ENCODE assay signal across 1 cellular context in the genomic region with DNA sequence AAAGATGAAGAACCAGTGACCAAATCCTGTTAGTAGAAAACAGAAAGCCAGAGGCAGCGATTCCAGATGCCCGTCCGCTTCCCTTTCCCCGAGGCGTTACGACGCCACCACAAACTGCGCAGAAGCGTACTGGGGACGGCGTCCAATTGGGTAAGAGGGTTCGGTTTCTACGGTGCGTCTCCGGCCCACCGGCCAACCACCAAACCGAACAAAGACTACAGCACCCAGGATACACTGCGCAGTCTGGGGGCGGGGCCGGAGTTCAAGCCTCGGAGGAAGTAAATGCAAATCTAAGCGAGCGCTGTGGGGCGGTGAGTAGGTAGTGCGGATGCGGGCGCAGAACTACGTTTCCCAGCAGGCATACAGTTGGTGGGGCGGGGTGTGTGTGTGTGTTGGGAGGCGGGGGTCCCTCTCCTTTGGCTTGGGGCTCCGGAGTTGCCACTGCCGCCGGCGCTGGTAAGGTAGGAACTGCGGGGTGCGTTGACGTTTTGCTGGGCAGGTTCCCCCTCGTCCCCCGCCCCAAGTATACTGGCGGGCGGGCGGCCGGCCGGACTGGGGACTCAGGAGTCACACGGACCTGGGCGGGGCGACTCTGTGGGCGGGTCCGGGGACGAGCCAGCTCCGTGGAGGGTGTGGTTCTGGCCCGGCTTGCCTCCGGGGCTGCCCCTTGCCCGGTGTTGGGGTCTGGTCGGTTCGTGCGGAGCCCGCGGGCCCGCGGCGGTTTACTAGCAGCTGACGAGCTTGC.
A peak's percentile ranks its signal among the peaks of the same experiment; 100 is the strongest.
TF ChIP-seq lines count a peak whose summit lies in the region.

A gene with protein sequence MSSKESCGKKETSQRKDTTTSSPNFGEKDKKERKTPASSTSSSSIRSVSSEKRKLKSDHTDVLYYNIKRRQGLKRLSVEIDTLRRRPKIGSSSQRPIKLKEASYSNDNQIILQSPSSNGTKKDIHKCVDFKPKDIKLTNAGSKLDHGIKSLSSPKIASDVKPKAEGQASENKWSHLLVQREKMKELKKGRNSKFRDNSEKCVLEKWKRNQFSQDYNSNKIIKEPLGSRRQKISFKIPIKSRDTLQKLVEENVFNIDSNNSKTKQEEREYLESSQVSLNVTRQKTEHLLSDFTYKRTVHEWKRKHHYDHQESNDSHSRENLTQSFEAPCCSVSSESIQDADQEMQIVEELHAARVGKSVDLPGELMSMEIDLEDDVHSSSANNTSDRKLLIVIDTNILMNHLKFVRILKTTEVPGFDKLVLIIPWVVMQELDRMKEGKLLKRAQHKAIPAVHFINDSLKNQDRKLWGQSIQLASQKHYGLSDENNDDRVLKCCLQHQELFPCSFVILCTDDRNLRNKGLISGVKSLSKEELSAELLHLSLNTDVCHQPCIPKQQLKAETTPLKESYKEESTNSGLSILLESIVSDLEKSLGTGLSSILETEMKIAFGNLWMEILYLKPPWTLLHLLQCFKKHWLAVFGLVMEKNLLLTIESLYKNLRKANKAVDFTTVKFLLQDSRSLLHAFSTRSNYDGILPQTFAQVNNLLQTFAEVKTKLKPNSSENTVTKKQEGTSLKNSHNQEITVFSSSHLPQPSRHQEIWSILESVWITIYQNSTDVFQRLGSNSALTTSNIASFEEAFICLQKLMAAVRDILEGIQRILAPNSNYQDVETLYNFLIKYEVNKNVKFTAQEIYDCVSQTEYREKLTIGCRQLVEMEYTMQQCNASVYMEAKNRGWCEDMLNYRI (plus strand): TSS at position 314 of the 745 bp plus-strand sequence. CDS start 3,675 bp downstream, outside the sequence.
A gene with protein sequence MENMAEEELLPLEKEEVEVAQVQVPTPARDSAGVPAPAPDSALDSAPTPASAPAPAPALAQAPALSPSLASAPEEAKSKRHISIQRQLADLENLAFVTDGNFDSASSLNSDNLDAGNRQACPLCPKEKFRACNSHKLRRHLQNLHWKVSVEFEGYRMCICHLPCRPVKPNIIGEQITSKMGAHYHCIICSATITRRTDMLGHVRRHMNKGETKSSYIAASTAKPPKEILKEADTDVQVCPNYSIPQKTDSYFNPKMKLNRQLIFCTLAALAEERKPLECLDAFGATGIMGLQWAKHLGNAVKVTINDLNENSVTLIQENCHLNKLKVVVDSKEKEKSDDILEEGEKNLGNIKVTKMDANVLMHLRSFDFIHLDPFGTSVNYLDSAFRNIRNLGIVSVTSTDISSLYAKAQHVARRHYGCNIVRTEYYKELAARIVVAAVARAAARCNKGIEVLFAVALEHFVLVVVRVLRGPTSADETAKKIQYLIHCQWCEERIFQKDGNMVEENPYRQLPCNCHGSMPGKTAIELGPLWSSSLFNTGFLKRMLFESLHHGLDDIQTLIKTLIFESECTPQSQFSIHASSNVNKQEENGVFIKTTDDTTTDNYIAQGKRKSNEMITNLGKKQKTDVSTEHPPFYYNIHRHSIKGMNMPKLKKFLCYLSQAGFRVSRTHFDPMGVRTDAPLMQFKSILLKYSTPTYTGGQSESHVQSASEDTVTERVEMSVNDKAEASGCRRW (minus strand): TSS at position 100 of the 745 bp plus-strand sequence. CDS start 241 bp downstream, outside the sequence.

TF ChIP-seq in HepG2, 621 proteins besides CTCF, POLR2A, EP300 and RAD21 (continues in another document):
- TF ChIP-seq, protein P1, sequence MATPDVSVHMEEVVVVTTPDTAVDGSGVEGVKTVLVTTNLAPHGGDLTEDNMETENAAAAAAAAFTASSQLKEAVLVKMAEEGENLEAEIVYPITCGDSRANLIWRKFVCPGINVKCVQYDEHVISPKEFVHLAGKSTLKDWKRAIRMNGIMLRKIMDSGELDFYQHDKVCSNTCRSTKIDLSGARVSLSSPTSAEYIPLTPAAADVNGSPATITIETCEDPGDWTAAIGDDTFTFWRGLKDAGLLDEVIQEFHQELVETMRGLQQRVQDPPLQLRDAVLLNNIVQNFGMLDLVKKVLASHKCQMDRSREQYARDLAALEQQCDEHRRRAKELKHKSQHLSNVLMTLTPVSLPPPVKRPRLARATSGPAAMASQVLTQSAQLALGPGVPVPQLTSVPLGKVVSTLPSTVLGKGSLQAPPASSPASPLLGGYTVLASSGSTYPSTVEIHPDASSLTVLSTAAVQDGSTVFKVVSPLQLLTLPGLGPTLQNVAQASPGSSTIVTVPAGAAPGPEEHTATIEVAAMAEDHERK (CRISPR knock-in tag; IDR thresholded peaks at IDR 0.05; ENCODE audit: low read depth) = peak; percentile 84
- TF ChIP-seq NAIF1 (CRISPR knock-in tag; IDR thresholded peaks at IDR 0.05; ENCODE audit: borderline replicate concordance) (peak; percentile 82; the same call in 1 of the 2 replicates), FOXO1 (CRISPR knock-in tag; IDR thresholded peaks at IDR 0.05) (no peak), U2AF1 (optimal IDR thresholded peaks at IDR 0.05; ENCODE audit: low read depth, low read length) (peak; percentile 49), ZNF431 (CRISPR knock-in tag; IDR thresholded peaks at IDR 0.05; ENCODE audit: borderline replicate concordance, low read depth) (no peak), PPARG (CRISPR knock-in tag; conservative IDR thresholded peaks at IDR 0.05) (0 out of 2 replicates have a peak, but pooled peaks have one; percentile 15), THAP8 (CRISPR knock-in tag; IDR thresholded peaks at IDR 0.05; ENCODE audit: borderline replicate concordance) (peak; percentile 51; the same call in 1 of the 2 replicates), TBX2 (CRISPR knock-in tag; IDR thresholded peaks at IDR 0.05; ENCODE audit: borderline replicate concordance) (peak; percentile 48; the same call in 1 of the 2 replicates), ZNF234 (CRISPR knock-in tag; conservative IDR thresholded peaks at IDR 0.05) (0 out of 2 replicates have a peak, but pooled peaks have one; percentile 32), NFIC (IDR thresholded peaks at IDR 0.05; ENCODE audit: low read length) (no peak), SP4 (CRISPR knock-in tag; IDR thresholded peaks at IDR 0.05) (peak; percentile 98), TAF1 (CRISPR knock-in tag; IDR thresholded peaks at IDR 0.05) (peak; percentile 58), ZSCAN21 (CRISPR knock-in tag; IDR thresholded peaks at IDR 0.05; ENCODE audit: borderline replicate concordance) (peak; percentile 16; the same call in 1 of the 2 replicates), ZSCAN30 (CRISPR knock-in tag; IDR thresholded peaks at IDR 0.05) (no peak), BRD4 (CRISPR knock-in tag; IDR thresholded peaks at IDR 0.05) (0 out of 2 replicates have a peak, but pooled peaks have one; percentile 28), ZNF761 (CRISPR knock-in tag; conservative IDR thresholded peaks at IDR 0.05) (peak; percentile 47; the same call in 1 of the 2 replicates), ZFP1 (CRISPR knock-in tag; IDR thresholded peaks at IDR 0.05) (0 out of 2 replicates have a peak, but pooled peaks have one; percentile 14), HOXA7 (CRISPR knock-in tag; IDR thresholded peaks at IDR 0.05) (no peak), ASH2L (IDR thresholded peaks at IDR 0.05; ENCODE audit: insufficient read length, low read depth, low read length) (peak; percentile 60), TCF7L2 (IDR thresholded peaks at IDR 0.05; ENCODE audit: low read depth, low read length) (no peak), ZNF781 (CRISPR knock-in tag; IDR thresholded peaks at IDR 0.05; ENCODE audit: borderline replicate concordance, not compliant biosample characterization) (no peak), ZNF260 (CRISPR knock-in tag; IDR thresholded peaks at IDR 0.05; ENCODE audit: borderline replicate concordance, low read depth) (no peak), MAZ (IDR thresholded peaks at IDR 0.05; ENCODE audit: borderline replicate concordance, low read depth, low read length) (peak; percentile 91), MAZ (CRISPR knock-in tag; IDR thresholded peaks at IDR 0.05; ENCODE audit: low read depth) (peak; percentile 93), REPIN1 (CRISPR knock-in tag; IDR thresholded peaks at IDR 0.05; ENCODE audit: borderline replicate concordance, low read depth) (peak; percentile 54), ZBTB8A (CRISPR knock-in tag; IDR thresholded peaks at IDR 0.05; ENCODE audit: borderline replicate concordance, low read depth) (no peak), ZBTB42 (CRISPR knock-in tag; IDR thresholded peaks at IDR 0.05) (no peak; the same call in 1 of the 2 replicates), FOSL2 (CRISPR knock-in tag; IDR thresholded peaks at IDR 0.05) (peak; percentile 20; the same call in 1 of the 2 replicates), POLR2AphosphoS5 (IDR thresholded peaks at IDR 0.05; ENCODE audit: low read depth, low read length) (peak; percentile 94), KDM4B (CRISPR knock-in tag; IDR thresholded peaks at IDR 0.05) (peak; percentile 52; the same call in 1 of the 2 replicates), SP1 (IDR thresholded peaks at IDR 0.05) (no peak), SP1 (CRISPR knock-in tag; IDR thresholded peaks at IDR 0.05) (peak; percentile 83; the same call in 1 of the 2 replicates), HNRNPH1 (optimal IDR thresholded peaks at IDR 0.05; ENCODE audit: low read depth, low read length) (peak; percentile 55), SIN3A (IDR thresholded peaks at IDR 0.05; ENCODE audit: borderline replicate concordance, low read depth, low read length) (peak; percentile 66; the same call in 1 of the 2 replicates), STAG1 (CRISPR knock-in tag; IDR thresholded peaks at IDR 0.05) (no peak), KDM5A (IDR thresholded peaks at IDR 0.05; ENCODE audit: borderline replicate concordance, low read length) (peak; percentile 19; the same call in 1 of the 2 replicates), ZSCAN22 (CRISPR knock-in tag; IDR thresholded peaks at IDR 0.05) (no peak), RFX5 (IDR thresholded peaks at IDR 0.05; ENCODE audit: low read depth, low read length) (peak; percentile 68; the same call in 1 of the 2 replicates), ZNF18 (CRISPR knock-in tag; IDR thresholded peaks at IDR 0.05; ENCODE audit: insufficient replicate concordance) (peak; percentile 19), HCFC1 (IDR thresholded peaks at IDR 0.05; ENCODE audit: low read depth, low read length) (peak; percentile 91), IRF2 (CRISPR knock-in tag; IDR thresholded peaks at IDR 0.05) (peak; percentile 85), NR2C2 (CRISPR knock-in tag; IDR thresholded peaks at IDR 0.05; ENCODE audit: borderline replicate concordance) (peak; percentile 99), CREB1 (IDR thresholded peaks at IDR 0.05) (peak; percentile 71), CREB1 (CRISPR knock-in tag; IDR thresholded peaks at IDR 0.05) (peak; percentile 91), XBP1 (CRISPR knock-in tag; IDR thresholded peaks at IDR 0.05) (no peak), KDM5B (CRISPR knock-in tag; IDR thresholded peaks at IDR 0.05; ENCODE audit: borderline replicate concordance) (peak; percentile 43; the same call in 1 of the 2 replicates), ZBTB7A (CRISPR knock-in tag; IDR thresholded peaks at IDR 0.05) (no peak)
- TF ChIP-seq, protein P2, sequence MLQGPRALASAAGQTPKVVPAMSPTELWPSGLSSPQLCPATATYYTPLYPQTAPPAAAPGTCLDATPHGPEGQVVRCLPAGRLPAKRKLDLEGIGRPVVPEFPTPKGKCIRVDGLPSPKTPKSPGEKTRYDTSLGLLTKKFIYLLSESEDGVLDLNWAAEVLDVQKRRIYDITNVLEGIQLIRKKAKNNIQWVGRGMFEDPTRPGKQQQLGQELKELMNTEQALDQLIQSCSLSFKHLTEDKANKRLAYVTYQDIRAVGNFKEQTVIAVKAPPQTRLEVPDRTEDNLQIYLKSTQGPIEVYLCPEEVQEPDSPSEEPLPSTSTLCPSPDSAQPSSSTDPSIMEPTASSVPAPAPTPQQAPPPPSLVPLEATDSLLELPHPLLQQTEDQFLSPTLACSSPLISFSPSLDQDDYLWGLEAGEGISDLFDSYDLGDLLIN (CRISPR knock-in tag; IDR thresholded peaks at IDR 0.05; ENCODE audit: borderline replicate concordance) = no peak
- TF ChIP-seq, protein P3, sequence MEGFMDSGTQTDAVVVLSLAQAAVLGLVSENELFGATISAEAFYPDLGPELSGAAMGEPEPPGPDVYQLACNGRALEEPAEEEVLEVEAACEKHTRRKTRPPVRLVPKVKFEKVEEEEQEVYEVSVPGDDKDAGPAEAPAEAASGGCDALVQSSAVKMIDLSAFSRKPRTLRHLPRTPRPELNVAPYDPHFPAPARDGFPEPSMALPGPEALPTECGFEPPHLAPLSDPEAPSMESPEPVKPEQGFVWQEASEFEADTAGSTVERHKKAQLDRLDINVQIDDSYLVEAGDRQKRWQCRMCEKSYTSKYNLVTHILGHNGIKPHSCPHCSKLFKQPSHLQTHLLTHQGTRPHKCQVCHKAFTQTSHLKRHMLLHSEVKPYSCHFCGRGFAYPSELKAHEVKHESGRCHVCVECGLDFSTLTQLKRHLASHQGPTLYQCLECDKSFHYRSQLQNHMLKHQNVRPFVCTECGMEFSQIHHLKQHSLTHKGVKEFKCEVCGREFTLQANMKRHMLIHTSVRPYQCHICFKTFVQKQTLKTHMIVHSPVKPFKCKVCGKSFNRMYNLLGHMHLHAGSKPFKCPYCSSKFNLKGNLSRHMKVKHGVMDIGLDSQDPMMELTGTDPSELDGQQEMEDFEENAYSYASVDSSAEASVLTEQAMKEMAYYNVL (CRISPR knock-in tag; IDR thresholded peaks at IDR 0.05; ENCODE audit: borderline replicate concordance) = no peak
- TF ChIP-seq, protein P4, sequence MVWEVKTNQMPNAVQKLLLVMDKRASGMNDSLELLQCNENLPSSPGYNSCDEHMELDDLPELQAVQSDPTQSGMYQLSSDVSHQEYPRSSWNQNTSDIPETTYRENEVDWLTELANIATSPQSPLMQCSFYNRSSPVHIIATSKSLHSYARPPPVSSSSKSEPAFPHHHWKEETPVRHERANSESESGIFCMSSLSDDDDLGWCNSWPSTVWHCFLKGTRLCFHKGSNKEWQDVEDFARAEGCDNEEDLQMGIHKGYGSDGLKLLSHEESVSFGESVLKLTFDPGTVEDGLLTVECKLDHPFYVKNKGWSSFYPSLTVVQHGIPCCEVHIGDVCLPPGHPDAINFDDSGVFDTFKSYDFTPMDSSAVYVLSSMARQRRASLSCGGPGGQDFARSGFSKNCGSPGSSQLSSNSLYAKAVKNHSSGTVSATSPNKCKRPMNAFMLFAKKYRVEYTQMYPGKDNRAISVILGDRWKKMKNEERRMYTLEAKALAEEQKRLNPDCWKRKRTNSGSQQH (CRISPR knock-in tag; IDR thresholded peaks at IDR 0.05; ENCODE audit: low read depth) = peak; percentile 34; the same call in 1 of the 2 replicates
- TF ChIP-seq, protein P5, sequence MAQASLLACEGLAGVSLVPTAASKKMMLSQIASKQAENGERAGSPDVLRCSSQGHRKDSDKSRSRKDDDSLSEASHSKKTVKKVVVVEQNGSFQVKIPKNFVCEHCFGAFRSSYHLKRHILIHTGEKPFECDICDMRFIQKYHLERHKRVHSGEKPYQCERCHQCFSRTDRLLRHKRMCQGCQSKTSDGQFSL (CRISPR knock-in tag; IDR thresholded peaks at IDR 0.05) = no peak
